8 cellular contexts compared by ENCODE assay signal in genomic region chr17:7883781-7884386, GRCh38. TPM values are rescaled to one million over a fixed set of nuclear protein-coding genes. Genes with fewer than 3 reads are reported as not detected.
A peak's percentile ranks its signal among the peaks of the same experiment; 100 is the strongest.
DNase-seq lines count a peak whose midpoint lies in the region; ATAC-seq and TF ChIP-seq lines count a peak whose summit lies in the region.

No MANE protein-coding gene starts in this region.

- peaks cover 6% of the 10 kb centered on the region for H3K4me1 Mint-ChIP-seq in CD8-positive, alpha-beta T cell (ENCODE audit: low read depth)
- peaks cover 6% of the 10 kb centered on the region for H3K4me1 Mint-ChIP-seq in activated CD4-positive, alpha-beta T cell treated with anti-CD3 and anti-CD28 coated beads, Interleukin-2, amount 10 ng/mL, durations not matched to agents 7 days and 5 days

- H3K27me3 ChIP-seq in CD8-positive, alpha-beta T cell (ENCODE audit: insufficient read depth, low read length) = no peaks in the 10 kb centered on the region
- no peaks in the 10 kb centered on the region for H3K27me3 ChIP-seq in skeletal muscle satellite cell (ENCODE audit: control insufficient read depth, insufficient read depth, low read length)

- H3K4me3 Mint-ChIP-seq in CD8-positive, alpha-beta T cell = peak overlapping the region; percentile 81
- peak overlapping the region; percentile 71 for H3K4me3 Mint-ChIP-seq in activated CD4-positive, alpha-beta T cell treated with anti-CD3 and anti-CD28 coated beads, Interleukin-2, amount 10 ng/mL, durations not matched to agents 7 days and 5 days

- H3K27ac Mint-ChIP-seq in CD8-positive, alpha-beta T cell = peak overlapping the region; percentile 82
- H3K27ac Mint-ChIP-seq in activated CD4-positive, alpha-beta T cell treated with anti-CD3 and anti-CD28 coated beads, Interleukin-2, amount 10 ng/mL, durations not matched to agents 7 days and 5 days = peak overlapping the region; percentile 85

- H3K27me3 Mint-ChIP-seq in CD8-positive, alpha-beta T cell (ENCODE audit: low read depth) = no peaks in the 10 kb centered on the region
- no peaks in the 10 kb centered on the region for H3K27me3 Mint-ChIP-seq in activated CD4-positive, alpha-beta T cell treated with anti-CD3 and anti-CD28 coated beads, Interleukin-2, amount 10 ng/mL, durations not matched to agents 7 days and 5 days

- intact Hi-C loops in CD8-positive, alpha-beta T cell (cut with DNase I, micrococcal nuclease) = no loop called here

- no peak for TF ChIP-seq CTCF in CD8-positive, alpha-beta T cell (IDR thresholded peaks at IDR 0.05)
- no peak for TF ChIP-seq CTCF in fibroblast of mammary gland (conservative IDR thresholded peaks at IDR 0.05; ENCODE audit: control insufficient read depth, insufficient read depth, low read depth, low read length)

- H3K4me2 ChIP-seq in skeletal muscle satellite cell (ENCODE audit: low read length) = peak overlapping the region; percentile 85

- peaks cover 15% of the 10 kb centered on the region for H3K36me3 Mint-ChIP-seq in CD8-positive, alpha-beta T cell
- peaks cover 3% of the 10 kb centered on the region for H3K36me3 Mint-ChIP-seq in activated CD4-positive, alpha-beta T cell treated with anti-CD3 and anti-CD28 coated beads, Interleukin-2, amount 10 ng/mL, durations not matched to agents 7 days and 5 days (ENCODE audit: low read depth)

- POLR2A ChIA-PET in CD8-positive, alpha-beta T cell (lab: Charles Lee) = interaction anchor here (1.1 to 1.6 kb wide), 2 partner anchors 10 to 27 kb away, joined by 3 to 4 read pairs; partner anchors contain the start of gene NAA38
- POLR2A ChIA-PET in activated CD4-positive, alpha-beta T cell treated with anti-CD3 and anti-CD28 coated beads, Interleukin-2, amount 10 ng/mL, durations not matched to agents 7 days and 5 days (lab: Charles Lee) = no interaction called here

- peak overlapping the region; percentile 82 for H3K9ac ChIP-seq in skeletal muscle satellite cell (ENCODE audit: low read depth, low read length)

- CTCF ChIA-PET in CD8-positive, alpha-beta T cell (lab: Charles Lee) = interaction anchor here (0.7 to 1.6 kb wide), 4 partner anchors 14 to 106 kb away, joined by 3 to 6 read pairs (median 4); no protein-coding TSS in a partner anchor
- CTCF ChIA-PET in activated CD4-positive, alpha-beta T cell treated with anti-CD3 and anti-CD28 coated beads, Interleukin-2, amount 10 ng/mL, durations not matched to agents 7 days and 5 days (lab: Charles Lee) = interaction anchor here (0.6 to 1.6 kb wide), 5 partner anchors 12 to 758 kb away, joined by 3 to 5 read pairs (median 3); partner anchors contain the start of gene PFAS

- peak; percentile 1 for ATAC-seq in CD8-positive, alpha-beta T cell
- no peak for ATAC-seq in GM18520 (IDR thresholded peaks at IDR 0.05; ENCODE audit: unreplicated experiment)

- no peak overlapping the region for H3K27ac ChIP-seq in CD8-positive, alpha-beta T cell (ENCODE audit: low read depth, low read length)

- H3K9me3 Mint-ChIP-seq in CD8-positive, alpha-beta T cell = no peaks in the 10 kb centered on the region
- no peaks in the 10 kb centered on the region for H3K9me3 Mint-ChIP-seq in activated CD4-positive, alpha-beta T cell treated with anti-CD3 and anti-CD28 coated beads, Interleukin-2, amount 10 ng/mL, durations not matched to agents 7 days and 5 days

- no peaks in the 10 kb centered on the region for H3K36me3 ChIP-seq in CD8-positive, alpha-beta T cell (ENCODE audit: insufficient read depth, low read length)
- peaks cover 29% of the 10 kb centered on the region for H3K36me3 ChIP-seq in skeletal muscle satellite cell (ENCODE audit: insufficient read depth, low read length)

- peak in 3 of 7 experiments; percentile 23 to 55 (median 43) for DNase-seq in CD8-positive, alpha-beta T cell
- DNase-seq in Jurkat, Clone E6-1 (ENCODE audit: low read depth, low spot score) = no peak
- DNase-seq in activated CD4-positive, alpha-beta T cell treated with anti-CD3 and anti-CD28 coated beads, Interleukin-2, amount 10 ng/mL, durations not matched to agents 7 days and 5 days = peak; percentile 35
- DNase-seq in fibroblast of mammary gland (ENCODE audit: low read depth) (peak; percentile 45), NCI-H446 treated with DMSO at 0.1 percent for 48 hours (lab: John Stamatoyannopoulos, UW) (no peak), nucleus accumbens (lab: John Stamatoyannopoulos, UW) (no peak)

- peaks cover 50% of the 10 kb centered on the region for H3K4me1 ChIP-seq in CD8-positive, alpha-beta T cell (ENCODE audit: insufficient read depth, low read length)
- H3K4me1 ChIP-seq in skeletal muscle satellite cell (ENCODE audit: control insufficient read depth, insufficient read depth, low read length) = peaks cover 42% of the 10 kb centered on the region

- H3K4me3 ChIP-seq in CD8-positive, alpha-beta T cell (ENCODE audit: low read depth, low read length) = peak overlapping the region; percentile 33
- H3K4me3 ChIP-seq in Jurkat, Clone E6-1 (ENCODE audit: low read length) = peak overlapping the region; percentile 55
- H3K4me3 ChIP-seq in fibroblast of mammary gland (ENCODE audit: control insufficient read depth, low read depth, low read length) (peak overlapping the region; percentile 55), skeletal muscle satellite cell (ENCODE audit: low read length) (peak overlapping the region; percentile 61)

- no peaks in the 10 kb centered on the region for H3K9me3 ChIP-seq in CD8-positive, alpha-beta T cell (ENCODE audit: low read length)
- H3K9me3 ChIP-seq in skeletal muscle satellite cell (replicated peaks; ENCODE audit: low read length) = no peaks in the 10 kb centered on the region

RNA-seq across cellular contexts. Expression of gene CHD3, which starts 4.7 kb away (rescaled TPM):
- total RNA-seq in CD8-positive, alpha-beta T cell = 100 to 1,000 TPM; 243 to 245 TPM
- polyA plus RNA-seq in Jurkat, Clone E6-1 (2012; ENCODE audit: insufficient read depth, insufficient read length) = 180 TPM
- total RNA-seq in activated CD4-positive, alpha-beta T cell treated with anti-CD3 and anti-CD28 coated beads, Interleukin-2, amount 10 ng/mL, durations not matched to agents 7 days and 5 days = 100 to 1,000 TPM; 216 to 223 TPM
- 35.0 and 38.2 TPM in 2 replicates for total RNA-seq in skeletal muscle satellite cell (2012; rRNA removed)

RNA-seq across cellular contexts. Expression of gene CYB5D1, which starts 26.1 kb away (rescaled TPM):
- total RNA-seq in CD8-positive, alpha-beta T cell = 10 to 100 TPM; 10.4 to 12.4 TPM
- 15.5 TPM for polyA plus RNA-seq in Jurkat, Clone E6-1 (2012; ENCODE audit: insufficient read depth, insufficient read length)
- 1 to 10 TPM; 8.2 to 9.0 TPM for total RNA-seq in activated CD4-positive, alpha-beta T cell treated with anti-CD3 and anti-CD28 coated beads, Interleukin-2, amount 10 ng/mL, durations not matched to agents 7 days and 5 days
- total RNA-seq in skeletal muscle satellite cell (2012; rRNA removed) = 12.2 and 12.9 TPM in 2 replicates

RNA-seq across cellular contexts. Expression of gene NAA38, which starts 26.5 kb away (rescaled TPM):
- 10 to 100 TPM; 14.3 to 16.5 TPM for total RNA-seq in CD8-positive, alpha-beta T cell
- polyA plus RNA-seq in Jurkat, Clone E6-1 (2012; ENCODE audit: insufficient read depth, insufficient read length) = 224 TPM
- total RNA-seq in activated CD4-positive, alpha-beta T cell treated with anti-CD3 and anti-CD28 coated beads, Interleukin-2, amount 10 ng/mL, durations not matched to agents 7 days and 5 days = 10 to 100 TPM; 84.2 to 93.0 TPM
- total RNA-seq in skeletal muscle satellite cell (2012; rRNA removed) = 67.2 and 67.7 TPM in 2 replicates

RNA-seq across cellular contexts. Expression of gene TMEM88, which starts 29.0 kb away (rescaled TPM):
- 10 to 100 TPM; 33.3 to 33.7 TPM for total RNA-seq in CD8-positive, alpha-beta T cell
- 1.8 TPM for polyA plus RNA-seq in Jurkat, Clone E6-1 (2012; ENCODE audit: insufficient read depth, insufficient read length)
- total RNA-seq in activated CD4-positive, alpha-beta T cell treated with anti-CD3 and anti-CD28 coated beads, Interleukin-2, amount 10 ng/mL, durations not matched to agents 7 days and 5 days = under 1 TPM; 0.55 to 0.87 TPM
- 0.44 TPM in 1 of 2 replicates, not detected in the other for total RNA-seq in skeletal muscle satellite cell (2012; rRNA removed)

RNA-seq across cellular contexts. Expression of gene RNF227, which starts 32.2 kb away (rescaled TPM):
- total RNA-seq in CD8-positive, alpha-beta T cell = 1 to 10 TPM; 2.8 to 3.3 TPM
- polyA plus RNA-seq in Jurkat, Clone E6-1 (2012; ENCODE audit: insufficient read depth, insufficient read length) = 2.8 TPM
- total RNA-seq in activated CD4-positive, alpha-beta T cell treated with anti-CD3 and anti-CD28 coated beads, Interleukin-2, amount 10 ng/mL, durations not matched to agents 7 days and 5 days = 1 to 10 TPM; 4.4 to 4.5 TPM
- 1.7 and 6.1 TPM in 2 replicates for total RNA-seq in skeletal muscle satellite cell (2012; rRNA removed)

Comparison
In these comparisons a context has a peak if more than half of its experiments do, and no peak if none do; other contexts are left out.
1. DNase-seq: peak in activated CD4-positive, alpha-beta T cell treated with anti-CD3 and anti-CD28 coated beads, Interleukin-2, amount 10 ng/mL, durations not matched to agents 7 days and 5 days (single experiment) and fibroblast of mammary gland (single experiment); none in Jurkat, Clone E6-1 (single experiment), NCI-H446 treated with DMSO at 0.1 percent for 48 hours (single experiment) and nucleus accumbens (0 of 56).
2. RNA of gene NAA38, which starts 26.5 kb away (total RNA-seq): 84.2 to 93.0 TPM in activated CD4-positive, alpha-beta T cell treated with anti-CD3 and anti-CD28 coated beads, Interleukin-2, amount 10 ng/mL, durations not matched to agents 7 days and 5 days; 14.3 to 16.5 TPM in CD8-positive, alpha-beta T cell; every median in the first group is over 4 times any median in the second.
3. Peak in every context shown above with its lines, with median percentiles within 50 percentile points of each other: H3K4me3 ChIP-seq.